Comparison of ENCODE assay signal across 26 cellular contexts in genomic region chr6:39850897-39851296, GRCh38. TPM values are rescaled to one million over a fixed set of nuclear protein-coding genes. Genes with fewer than 3 reads are reported as not detected.
DNase-seq lines count a peak whose midpoint lies in the region; ATAC-seq and TF ChIP-seq lines count a peak whose summit lies in the region.
"Had no signal": no experiment of that assay in that cellular context is flagged by ENCODE, and none has a peak within 500 bp of the region (broad histone marks: within the 10 kb centered on the region; RNA-seq: fewer than 3 reads in every experiment).

No MANE protein-coding gene starts in this region.

- H3K4me3 Mint-ChIP-seq in activated CD4-positive, alpha-beta memory T cell treated with anti-CD3 and anti-CD28 coated beads for 36 hours: no peak overlapping the region
- H3K4me3 Mint-ChIP-seq: activated naive CD8-positive, alpha-beta T cell; activated T-helper 17 cell treated with anti-CD3 and anti-CD28 coated beads, Interleukin-2, amount 50 U/mL, for 72 hours; WTC11 had no signal

- TF ChIP-seq EP300 in sigmoid colon (IDR thresholded peaks at IDR 0.05): no peak

- H3K36me3 Mint-ChIP-seq in activated CD4-positive, alpha-beta memory T cell treated with anti-CD3 and anti-CD28 coated beads for 36 hours: no peaks in the 10 kb centered on the region
- H3K36me3 Mint-ChIP-seq: activated naive CD8-positive, alpha-beta T cell; WTC11 had no signal

- TF ChIP-seq POLR2A in sigmoid colon (IDR thresholded peaks at IDR 0.05): no peak

- no peak overlapping the region for H3K4me3 ChIP-seq in cardiac fibroblast (replicated peaks in 1 of 2; ENCODE audit: low read depth in 2 of 2, low read length in 2 of 2)
- H3K4me3 ChIP-seq in sigmoid colon: no peak overlapping the region
- H3K4me3 ChIP-seq: heart right ventricle, psoas muscle, thyroid gland had no signal

- CTCF ChIA-PET in activated CD4-positive, alpha-beta memory T cell treated with anti-CD3 and anti-CD28 coated beads for 36 hours (lab: Charles Lee): interaction anchor here (1.6 kb wide), 1 partner anchor 15 kb away, joined by 5 read pairs; no protein-coding TSS in a partner anchor

- H3K27ac ChIP-seq in sigmoid colon: peak overlapping the region; percentile 1 to 60 (median 40)
- H3K27ac ChIP-seq: KMS-11, psoas muscle, thyroid gland had no signal

- no peaks in the 10 kb centered on the region for H3K9me3 ChIP-seq in sigmoid colon
- H3K9me3 ChIP-seq: heart right ventricle, psoas muscle, thyroid gland had no signal

- no peaks in the 10 kb centered on the region for H3K36me3 ChIP-seq in sigmoid colon
- H3K36me3 ChIP-seq: heart right ventricle, thyroid gland had no signal

- H3K9me3 Mint-ChIP-seq in activated CD4-positive, alpha-beta memory T cell treated with anti-CD3 and anti-CD28 coated beads for 36 hours: no peaks in the 10 kb centered on the region
- H3K9me3 Mint-ChIP-seq: activated T-helper 17 cell treated with anti-CD3 and anti-CD28 coated beads, Interleukin-2, amount 50 U/mL, for 72 hours; WTC11 had no signal

- H3K4me1 Mint-ChIP-seq in activated CD4-positive, alpha-beta memory T cell treated with anti-CD3 and anti-CD28 coated beads for 36 hours (ENCODE audit: low read depth): no peaks in the 10 kb centered on the region
- H3K4me1 Mint-ChIP-seq: activated T-helper 17 cell treated with anti-CD3 and anti-CD28 coated beads, Interleukin-2, amount 50 U/mL, for 72 hours had no signal

- H3K27me3 ChIP-seq in sigmoid colon: no peaks in the 10 kb centered on the region
- H3K27me3 ChIP-seq: heart right ventricle, thyroid gland had no signal

- POLR2A ChIA-PET in activated CD4-positive, alpha-beta memory T cell treated with anti-CD3 and anti-CD28 coated beads for 36 hours (lab: Charles Lee): no interaction called here

- 30 to 49% methylated on average over 1 of the region's 1 CpG for WGBS in sigmoid colon, 2 donors

- DNase-seq in COR-L47 (lab: John Stamatoyannopoulos, UW) (peak; percentile 5), cardiac fibroblast (ENCODE audit: low read depth in 2 of 2) (peak; percentile 26 to 38), sigmoid colon (peak; percentile 55), ureter (ENCODE audit: low spot score) (no peak), NCI-H2196 treated with DMSO at 0.1 percent for 48 hours (lab: John Stamatoyannopoulos, UW; ENCODE audit: unreplicated experiment) (no peak)
- DNase-seq in activated CD4-positive, alpha-beta memory T cell treated with anti-CD3 and anti-CD28 coated beads for 36 hours: no peak
- DNase-seq in stimulated activated CD4-positive, alpha-beta T cell treated with anti-CD3 and anti-CD28 coated beads, Interleukin-4, amount 100 ng/mL, for 4 hours: no peak
- DNase-seq: activated CD4-positive, alpha-beta T cell treated with anti-CD3 and anti-CD28 coated beads, Interleukin-2, amount 50 U/mL, for 1 hour; aorta; C1 segment of cervical spinal cord; central memory CD4-positive, alpha-beta T cell; heart right ventricle; NCI-H748 treated with DMSO at 0.1 percent for 48 hours; OCI-M1; psoas muscle; SHP77; stimulated activated CD4-positive, alpha-beta T cell treated with anti-CD3 and anti-CD28 coated beads, Interleukin-4, amount 100 ng/mL, for 1 hour; stimulated activated naive CD4-positive, alpha-beta T cell; SW 1271; thyroid gland had no signal

- H3K4me1 ChIP-seq in sigmoid colon: peaks cover 0 to 70% (median 37%) of the 10 kb centered on the region in 4 donors

- intact Hi-C loops in sigmoid colon (cut with DNase I): no loop called here
- intact Hi-C loops in activated CD4-positive, alpha-beta memory T cell treated with anti-CD3 and anti-CD28 coated beads for 36 hours (cut with micrococcal nuclease): no loop called here

- no peaks in the 10 kb centered on the region for H3K27me3 Mint-ChIP-seq in activated CD4-positive, alpha-beta memory T cell treated with anti-CD3 and anti-CD28 coated beads for 36 hours

- H3K27ac Mint-ChIP-seq in activated CD4-positive, alpha-beta memory T cell treated with anti-CD3 and anti-CD28 coated beads for 36 hours: no peak overlapping the region
- H3K27ac Mint-ChIP-seq: activated naive CD8-positive, alpha-beta T cell; activated T-helper 17 cell treated with anti-CD3 and anti-CD28 coated beads, Interleukin-2, amount 50 U/mL, for 72 hours; WTC11 had no signal

- TF ChIP-seq CTCF in cardiac fibroblast (IDR thresholded peaks at IDR 0.05; ENCODE audit: low read depth, low read length): no peak
- no peak for TF ChIP-seq CTCF in sigmoid colon (IDR thresholded peaks at IDR 0.05)

- ATAC-seq in HG03354 (IDR thresholded peaks at IDR 0.05; ENCODE audit: poor library complexity, severe bottlenecking, unreplicated experiment): peak; percentile 69
- ATAC-seq: activated T-helper 17 cell treated with anti-CD3 and anti-CD28 coated beads, Interleukin-2, amount 50 U/mL, for 72 hours; WTC11 had no signal

RNA-seq across cellular contexts. Expression of gene DAAM2, which starts 58.7 kb away (rescaled TPM):
- total RNA-seq in sigmoid colon (10 to 100 TPM; 23.2 to 53.2 (median 35.4) TPM), ureter (23.0 TPM)
- polyA plus RNA-seq in sigmoid colon: 1 to 10 TPM; 4.2 to 8.5 (median 8.3) TPM
- total RNA-seq in activated CD4-positive, alpha-beta memory T cell treated with anti-CD3 and anti-CD28 coated beads for 36 hours: not detected
- total RNA-seq: activated T-helper 17 cell treated with anti-CD3 and anti-CD28 coated beads, Interleukin-2, amount 50 U/mL, for 72 hours; HT-29 had no signal

Comparison
In these comparisons a context has a peak if more than half of its experiments do, and no peak if none do; other contexts are left out.
1. DNase-seq: peak in COR-L47 (single experiment), cardiac fibroblast (2 of 2) and sigmoid colon (single experiment); none in ureter (single experiment), activated CD4-positive, alpha-beta memory T cell treated with anti-CD3 and anti-CD28 coated beads for 36 hours (single experiment), NCI-H2196 treated with DMSO at 0.1 percent for 48 hours (single experiment) and stimulated activated CD4-positive, alpha-beta T cell treated with anti-CD3 and anti-CD28 coated beads, Interleukin-4, amount 100 ng/mL, for 4 hours (0 of 2).
2. RNA of gene DAAM2, which starts 58.7 kb away (total RNA-seq): 23.2 to 53.2 TPM in sigmoid colon and 23.0 TPM in ureter (single experiment); not detected in activated CD4-positive, alpha-beta memory T cell treated with anti-CD3 and anti-CD28 coated beads for 36 hours; every median in the first group is over 10 times any median in the second.